ENCODE assay signal across 8 cellular contexts in genomic region chr12:100672075-100672592, GRCh38.
A peak's percentile ranks its signal among the peaks of the same experiment; 100 is the strongest.
DNase-seq lines count a peak whose midpoint lies in the region; ATAC-seq, FAIRE-seq and TF ChIP-seq lines count a peak whose summit lies in the region.

No MANE protein-coding gene starts in this region.

- peak; percentile 62 for ATAC-seq in HG02938 (IDR thresholded peaks at IDR 0.05; ENCODE audit: unreplicated experiment)

- H2BK5ac ChIP-seq in H1 (ENCODE audit: low read depth, low read length), result no peak overlapping the region

- in situ Hi-C loops in GM13977 (cut with MboI; ENCODE audit: low pct_unique_long_range_greater_than_20kb, low sequenced_read_pairs, unreplicated experiment), result no loop called here

- peak; percentile 53 for TF ChIP-seq CTCF in AG04450 (IDR thresholded peaks at IDR 0.05; ENCODE audit: low read depth, low read length)
- peak; percentile 76 for TF ChIP-seq CTCF in GM13977 (IDR thresholded peaks at IDR 0.05; ENCODE audit: extremely low read depth, insufficient read depth, missing control alignments)
- peak; percentile 42 for TF ChIP-seq CTCF in RWPE1 (conservative IDR thresholded peaks at IDR 0.05; ENCODE audit: low read depth)
- peak; percentile 70 to 90 (median 85) for TF ChIP-seq CTCF in H1 (IDR thresholded peaks at IDR 0.05; ENCODE audit: control extremely low read depth in 1 of 3, insufficient read depth in 1 of 3, low read depth in 1 of 3, low read length in 3 of 3)

- H2BK20ac ChIP-seq in H1 (ENCODE audit: low read length), result no peak overlapping the region

- TF ChIP-seq EP300 in H1 (IDR thresholded peaks at IDR 0.05; ENCODE audit: borderline replicate concordance in 1 of 2, low read depth in 2 of 2, low read length in 2 of 2), result no peak

- no peak overlapping the region for H3K18ac ChIP-seq in H1 (ENCODE audit: extremely low read depth, low read length)

- H2BK120ac ChIP-seq in H1 (replicated peaks; ENCODE audit: low read depth, low read length), result no peak overlapping the region

- H3K27ac ChIP-seq in AG04450 (ENCODE audit: low read depth, low read length), result no peak overlapping the region
- H3K27ac ChIP-seq in RWPE1, result no peak overlapping the region
- no peak overlapping the region for H3K27ac ChIP-seq in H1 (ENCODE audit: low read depth, low read length)

- no peak overlapping the region for H4K8ac ChIP-seq in H1 (ENCODE audit: extremely low read depth, insufficient read depth, low read length)

- no peak overlapping the region for H3K9ac ChIP-seq in H1 (replicated peaks in 1 of 4; ENCODE audit: extremely low read depth in 1 of 4, low read depth in 3 of 4, low read length in 3 of 4)

- H3K36me3 ChIP-seq in H1 (ENCODE audit: control insufficient read depth in 2 of 4, insufficient read depth in 4 of 4, low read length in 3 of 4), result no peaks in the 10 kb centered on the region

- H3K23ac ChIP-seq in H1 (ENCODE audit: insufficient read length), result no peak overlapping the region

- no peak overlapping the region for H3K14ac ChIP-seq in H1 (ENCODE audit: insufficient read length)

- WGBS in H1 (ENCODE audit: extremely low coverage in 1 of 2, insufficient coverage in 1 of 2, insufficient read length in 1 of 2, insufficient replicate concordance in 2 of 2, low coverage in 1 of 2, low lambda C conversion rate in 2 of 2, missing lambda C conversion rate in 1 of 2), 2 experiments, result 79% methylated on average over 2 of the region's 2 CpGs; no CpG with 5 or more reads in 1 of the 2 experiments

- H4K20me1 ChIP-seq in H1 (replicated peaks in 1 of 2; ENCODE audit: control insufficient read depth in 1 of 2, insufficient read depth in 2 of 2, low read length in 2 of 2), result no peaks in the 10 kb centered on the region

- POLR2A ChIA-PET in AG04450 (lab: Yijun Ruan, JAX) (no interaction called here), RWPE1 (lab: Yijun Ruan, JAX; ENCODE audit: low non-redundant PET) (no interaction called here), H1 (lab: Charles Lee; ENCODE audit: partially characterized antibody) (interaction anchor here (1.2 kb wide), 1 partner anchor 98 kb away, joined by 3 read pairs; the partner anchor contains the start of gene GAS2L3)

- no peaks in the 10 kb centered on the region for H3K79me2 ChIP-seq in H1 (ENCODE audit: control insufficient read depth in 1 of 2, insufficient read depth in 2 of 2, low read length in 2 of 2)

- H3K4me1 ChIP-seq in H1 (replicated peaks in 1 of 4; ENCODE audit: control insufficient read depth in 3 of 4, insufficient read depth in 4 of 4, low read length in 3 of 4), result no peaks in the 10 kb centered on the region

- no peaks in the 10 kb centered on the region for H3K23me2 ChIP-seq in H1 (ENCODE audit: low read depth, low read length)

- no peak overlapping the region for H3K4me2 ChIP-seq in H1 (ENCODE audit: insufficient read depth in 1 of 2, low read depth in 2 of 2, low read length in 2 of 2)

- no peak for FAIRE-seq in H1 (lab: Jason Lieb, UNC)

- no peak for TF ChIP-seq POLR2A in H1 (IDR thresholded peaks at IDR 0.05; ENCODE audit: control extremely low read depth in 1 of 2, low read depth in 2 of 2, low read length in 2 of 2)

- no peak overlapping the region for H2AK5ac ChIP-seq in H1 (ENCODE audit: low read depth, low read length)

- H3K79me1 ChIP-seq in H1 (ENCODE audit: low read depth, low read length), result no peaks in the 10 kb centered on the region

- no peak overlapping the region for H4K5ac ChIP-seq in H1 (ENCODE audit: insufficient read length, low read depth, low read length)

- no peak overlapping the region for H3K56ac ChIP-seq in H1 (replicated peaks; ENCODE audit: insufficient read length, low read depth, low read length)

- TF ChIP-seq RAD21 in H1 (IDR thresholded peaks at IDR 0.05 in 1 of 2, conservative IDR thresholded peaks at IDR 0.05 in 1 of 2; ENCODE audit: low read depth in 2 of 2, low read length in 2 of 2), result peak; percentile 57 to 63

- H3K4ac ChIP-seq in H1 (replicated peaks; ENCODE audit: insufficient read length, low read depth, low read length), result no peak overlapping the region

- no peak overlapping the region for H3K4me3 ChIP-seq in AG04450 (ENCODE audit: low read depth, low read length)
- no peak overlapping the region for H3K4me3 ChIP-seq in H1 (ENCODE audit: extremely low read depth in 1 of 4, insufficient read depth in 2 of 4, low read depth in 3 of 4, low read length in 4 of 4)

- no peak overlapping the region for H4K91ac ChIP-seq in H1 (replicated peaks; ENCODE audit: insufficient read length, low read length)

- H2BK12ac ChIP-seq in H1 (ENCODE audit: low read depth, low read length), result no peak overlapping the region

- CTCF ChIA-PET in AG04450 (lab: Charles Lee) (interaction anchor here (0.6 to 2.6 kb wide), 14 partner anchors 8 to 632 kb away, joined by 3 to 12 read pairs (median 4); partner anchors contain the start of gene GAS2L3), RWPE1 (lab: Yijun Ruan, JAX) (interaction anchor here (0.5 to 1.6 kb wide), 7 partner anchors 46 to 437 kb away, joined by 3 to 11 read pairs (median 3); no protein-coding TSS in a partner anchor), H1 (lab: Charles Lee; ENCODE audit: partially characterized antibody) (interaction anchor here (0.6 to 6.5 kb wide), 56 partner anchors 8 to 582 kb away, joined by 3 to 101 read pairs (median 5); no protein-coding TSS in a partner anchor)

- DNase-seq in AG04450 (ENCODE audit: low read depth, low spot score) (no peak), GM13977 (ENCODE audit: low spot score) (peak; percentile 36), RWPE1 (ENCODE audit: low spot score) (no peak), H1 (ENCODE audit: low read depth in 1 of 2, low spot score in 2 of 2) (peak in 1 of 2 experiments; percentile 94), DMS153 treated with DMSO at 0.1 percent for 48 hours (lab: John Stamatoyannopoulos, UW; ENCODE audit: unreplicated experiment) (no peak)
- peak; percentile 3 for DNase-seq in stimulated activated CD8-positive, alpha-beta memory T cell treated with anti-CD3 and anti-CD28 coated beads, Interleukin-15, amount 100 ng/mL, for 24 hours (ENCODE audit: low read depth)
- no peak for DNase-seq in stimulated activated naive CD4-positive, alpha-beta T cell (lab: John Stamatoyannopoulos, UW)

- H3K27me3 ChIP-seq in AG04450 (ENCODE audit: control insufficient read depth, insufficient read depth, low read length) (no peaks in the 10 kb centered on the region), H1 (replicated peaks in 1 of 4; ENCODE audit: control insufficient read depth in 3 of 4, extremely low read depth in 1 of 4, insufficient read depth in 3 of 4, low read length in 3 of 4) (no peaks in the 10 kb centered on the region)

- H2AFZ ChIP-seq in H1 (ENCODE audit: low read length), result no peak overlapping the region

- H3K9me3 ChIP-seq in AG04450 (ENCODE audit: control insufficient read depth, insufficient read depth, low read length) (no peaks in the 10 kb centered on the region), H1 (ENCODE audit: insufficient read depth in 2 of 2, low read depth in 1 of 2, low read length in 1 of 2) (no peaks in the 10 kb centered on the region)

- 0 out of 2 replicates have a peak overlapping the region, but pooled peaks have one; percentile 12 for H2BK15ac ChIP-seq in H1 (ENCODE audit: low read length)

TF ChIP-seq in H1, 55 proteins besides CTCF, POLR2A, EP300 and RAD21 (continues in another document):
- TF ChIP-seq, protein P1, sequence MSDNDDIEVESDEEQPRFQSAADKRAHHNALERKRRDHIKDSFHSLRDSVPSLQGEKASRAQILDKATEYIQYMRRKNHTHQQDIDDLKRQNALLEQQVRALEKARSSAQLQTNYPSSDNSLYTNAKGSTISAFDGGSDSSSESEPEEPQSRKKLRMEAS (IDR thresholded peaks at IDR 0.05), result no peak
- 0 out of 2 replicates have a peak, but pooled peaks have one; percentile 50 for TF ChIP-seq YY1 (IDR thresholded peaks at IDR 0.05; ENCODE audit: low read depth, low read length)

Comparison
In these comparisons a context has a peak if more than half of its experiments do, and no peak if none do; other contexts are left out.
1. DNase-seq: peak in GM13977 (single experiment) and stimulated activated CD8-positive, alpha-beta memory T cell treated with anti-CD3 and anti-CD28 coated beads, Interleukin-15, amount 100 ng/mL, for 24 hours (single experiment); none in AG04450 (single experiment), RWPE1 (single experiment), stimulated activated naive CD4-positive, alpha-beta T cell (0 of 6) and DMS153 treated with DMSO at 0.1 percent for 48 hours (single experiment).
2. Peak in every context shown above with its lines, with median percentiles within 50 percentile points of each other: CTCF ChIP-seq.